ENCODE assay signal across 26 cellular contexts in the genomic region with DNA sequence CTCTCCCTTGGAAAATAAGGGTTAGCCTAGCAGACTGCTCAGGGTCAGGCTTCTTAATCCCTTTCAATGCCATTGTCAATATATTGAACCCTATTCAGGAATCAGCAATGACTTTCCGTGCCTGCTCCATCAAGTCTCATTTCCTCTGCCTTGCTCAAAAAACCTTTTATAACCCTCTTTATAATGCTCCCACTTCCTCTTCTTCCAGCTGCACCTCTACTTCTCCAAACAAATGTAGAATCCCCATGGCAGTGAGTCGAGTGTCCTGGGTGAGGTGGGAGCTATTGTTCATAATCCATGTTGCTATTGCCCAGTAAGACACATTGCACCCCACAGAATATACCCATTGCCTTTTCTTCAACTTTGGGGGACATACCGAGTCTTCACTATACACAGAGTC. TPM values are rescaled to one million over a fixed set of nuclear protein-coding genes. Genes with fewer than 3 reads are reported as not detected.
"Had no signal": no experiment of that assay in that cellular context is flagged by ENCODE, and none has a peak within 500 bp of the region (broad histone marks: within the 10 kb centered on the region; RNA-seq: fewer than 3 reads in every experiment).

No MANE protein-coding gene starts in this region.

- H3K4me3 ChIP-seq: esophagus muscularis mucosa, gastrocnemius medialis, heart right ventricle, ovary, right atrium auricular region, sigmoid colon, skin epidermis had no signal

- H3K27ac Mint-ChIP-seq: dendritic cell treated with granulocyte-macrophage colony-stimulating factor and Interleukin-4, amounts not matched to agents 40 ng/mL and 50 ng/mL, for 4 days had no signal

- H3K4me3 Mint-ChIP-seq: dendritic cell treated with granulocyte-macrophage colony-stimulating factor and Interleukin-4, amounts not matched to agents 40 ng/mL and 50 ng/mL, for 4 days; effector memory CD8-positive, alpha-beta T cell; neural crest cell had no signal

- H3K36me3 Mint-ChIP-seq: naive thymus-derived CD4-positive, alpha-beta T cell had no signal

- ATAC-seq: effector memory CD8-positive, alpha-beta T cell; gastrocnemius medialis; heart right ventricle; naive thymus-derived CD4-positive, alpha-beta T cell had no signal

- DNase-seq: effector memory CD8-positive, alpha-beta T cell; gastrocnemius medialis; heart right ventricle; hypothalamus; kidney glomerular epithelial cell; naive thymus-derived CD4-positive, alpha-beta T cell; nucleus accumbens; ovary; sigmoid colon; stimulated activated CD4-positive, alpha-beta T cell treated with anti-CD3 and anti-CD28 coated beads, Interleukin-2, amount 100 ng/mL, for 24 hours; stimulated activated CD4-positive, alpha-beta T cell treated with anti-CD3 and anti-CD28 coated beads, Interleukin-4, amount 100 ng/mL, for 4 hours; stimulated activated naive CD4-positive, alpha-beta T cell treated with Interleukin-2 at 50 U/mL for 16 hours; trophoblast cell had no signal

- H3K36me3 ChIP-seq: esophagus muscularis mucosa, gastrocnemius medialis, heart right ventricle, ovary, right atrium auricular region, sigmoid colon had no signal

- H3K4me1 ChIP-seq: gastrocnemius medialis, right atrium auricular region had no signal

- FAIRE-seq: islet of Langerhans had no signal

- H3K9me3 ChIP-seq: esophagus muscularis mucosa, gastrocnemius medialis, heart right ventricle, ovary, right atrium auricular region, sigmoid colon had no signal

- H3K27ac ChIP-seq: epithelial cell of prostate, esophagus muscularis mucosa, gastrocnemius medialis, heart right ventricle, ovary, right atrium auricular region, sigmoid colon, skin epidermis had no signal

- H3K27me3 ChIP-seq: ovary, right atrium auricular region had no signal

- H3K9me3 Mint-ChIP-seq: dendritic cell treated with granulocyte-macrophage colony-stimulating factor and Interleukin-4, amounts not matched to agents 40 ng/mL and 50 ng/mL, for 4 days; effector memory CD8-positive, alpha-beta T cell; naive thymus-derived CD4-positive, alpha-beta T cell; neural crest cell had no signal

RNA-seq across cellular contexts. Expression of a gene that starts 58.6 kb away (rescaled TPM):
- total RNA-seq: esophagus muscularis mucosa, fibroblast of villous mesenchyme, lung microvascular endothelial cell, mesenteric fat pad, ovary, posterior vena cava, right atrium auricular region, sigmoid colon, urinary bladder had no signal
- polyA plus RNA-seq: heart right ventricle; liver; naive thymus-derived CD4-positive, alpha-beta T cell; ovary; sigmoid colon; urinary bladder had no signal
